1 cellular context compared by ENCODE assay signal in the genomic region with DNA sequence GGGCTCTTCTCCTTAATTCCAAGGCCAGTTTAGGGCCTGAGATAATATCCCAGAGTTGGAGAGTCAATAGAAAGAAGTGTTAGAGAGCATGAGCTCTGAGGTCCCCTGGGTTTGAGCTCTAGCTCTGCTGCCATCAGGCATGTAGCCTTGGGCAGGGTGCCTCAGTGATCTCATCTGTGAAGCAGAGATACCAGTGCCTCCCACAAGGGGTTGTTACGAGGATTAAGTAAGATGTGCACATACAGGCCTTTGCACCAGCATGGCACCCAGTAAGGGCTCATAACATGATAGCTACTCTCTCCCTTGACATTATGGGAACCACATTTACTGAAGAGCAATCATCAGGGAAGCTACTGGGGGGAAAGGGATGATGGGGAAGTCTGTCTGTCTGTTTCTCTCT.
TF ChIP-seq lines count a peak whose summit lies in the region.

No MANE protein-coding gene starts in this region.

TF ChIP-seq in GM23338, 12 proteins besides CTCF, POLR2A, EP300 and RAD21 (continued from another document):
- TF ChIP-seq ZNF462 (CRISPR knock-in tag; IDR thresholded peaks at IDR 0.05): no peak
- no peak for TF ChIP-seq EZH2 (IDR thresholded peaks at IDR 0.05; ENCODE audit: low read depth, unreplicated experiment)
- TF ChIP-seq CREB1 (CRISPR knock-in tag; IDR thresholded peaks at IDR 0.05; ENCODE audit: low read depth): no peak
